In the genomic region with DNA sequence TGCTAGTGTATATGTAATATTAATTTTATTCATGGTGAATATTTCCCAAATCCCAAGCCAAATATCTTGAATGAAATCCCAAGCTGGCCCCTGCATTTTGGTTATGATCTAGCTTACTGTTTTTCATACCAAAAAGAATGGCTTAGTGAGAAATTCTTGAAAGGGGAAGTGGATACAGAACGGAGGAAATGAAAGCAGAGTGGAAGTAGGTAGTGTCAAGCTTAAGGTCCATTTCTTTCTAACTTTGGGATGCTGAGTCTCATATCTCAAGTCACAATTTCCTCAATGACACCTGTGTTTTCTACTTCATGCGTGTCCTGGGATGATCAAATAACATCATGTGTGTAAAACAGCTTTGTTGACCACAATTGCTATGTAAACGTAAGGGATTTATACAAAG, we compare ENCODE assay signal across 26 cellular contexts.
A peak's percentile ranks its signal among the peaks of the same experiment; 100 is the strongest.
DNase-seq lines count a peak whose midpoint lies in the region; ATAC-seq and TF ChIP-seq lines count a peak whose summit lies in the region.
"Had no signal": no experiment of that assay in that cellular context is flagged by ENCODE, and none has a peak within 500 bp of the region (broad histone marks: within the 10 kb centered on the region; RNA-seq: fewer than 3 reads in every experiment).

No MANE protein-coding gene starts in this region.

- H3K9me3 ChIP-seq in left lung = no peaks in the 10 kb centered on the region
- H3K9me3 ChIP-seq: colonic mucosa, lower lobe of right lung, mucosa of descending colon, transverse colon had no signal

- H3K4me1 ChIP-seq in left lung = no peaks in the 10 kb centered on the region
- H3K4me1 ChIP-seq: colonic mucosa, lower lobe of right lung, transverse colon had no signal

- DNase-seq in GDM1 (lab: John Stamatoyannopoulos, UW) (peak; percentile 1), NOMO-1 (lab: John Stamatoyannopoulos, UW; ENCODE audit: unreplicated experiment in 2 of 2) (peak; percentile 40 to 92), germinal center (ENCODE audit: low spot score) (peak; percentile 19), left lung (no peak), NCI-H2196 treated with DMSO at 0.1 percent for 48 hours (lab: John Stamatoyannopoulos, UW; ENCODE audit: unreplicated experiment) (no peak)
- DNase-seq: activated CD4-positive, alpha-beta T cell treated with anti-CD3 and anti-CD28 coated beads for 36 hours; activated CD8-positive, alpha-beta T cell treated with anti-CD3 and anti-CD28 coated beads, Interleukin-2, amount 10 ng/mL, durations not matched to agents 7 days and 5 days; activated effector memory CD4-positive, alpha-beta T cell treated with Interleukin-2 at 50 U/mL for 16 hours; activated naive CD8-positive, alpha-beta T cell treated with anti-CD3 and anti-CD28 coated beads for 36 hours; aorta; colonic mucosa; effector CD8-positive, alpha-beta T cell; lower lobe of right lung; mucosa of descending colon; NCI-H524; nephron progenitor cell; stimulated activated CD4-positive, alpha-beta T cell treated with anti-CD3 and anti-CD28 coated beads, Interleukin-1b, Interleukin-23, amount 100 ng/mL, for 48 hours; transverse colon had no signal

- no peak overlapping the region for H3K27ac ChIP-seq in left lung
- H3K27ac ChIP-seq: cardiac muscle cell, colonic mucosa, epithelial cell of prostate, lower lobe of right lung, RWPE1, SK-N-MC, transverse colon had no signal

- intact Hi-C loops in left lung (cut with DNase I) = no loop called here

- no peak overlapping the region for H3K4me3 ChIP-seq in left lung
- H3K4me3 ChIP-seq: cardiac muscle cell, colonic mucosa, lower lobe of right lung, mucosa of descending colon, SK-N-MC, smooth muscle cell, transverse colon had no signal

- no peaks in the 10 kb centered on the region for H3K36me3 ChIP-seq in left lung
- H3K36me3 ChIP-seq: cardiac muscle cell, colonic mucosa, lower lobe of right lung, transverse colon had no signal

- no peak for TF ChIP-seq CTCF in left lung (IDR thresholded peaks at IDR 0.05)

- ATAC-seq in HG03175 (IDR thresholded peaks at IDR 0.05; ENCODE audit: unreplicated experiment) (peak; percentile 56), GM18517 (IDR thresholded peaks at IDR 0.05; ENCODE audit: unreplicated experiment) (no peak), left lung (no peak), HG02588 (IDR thresholded peaks at IDR 0.05; ENCODE audit: unreplicated experiment) (no peak)
- ATAC-seq: activated CD4-positive, alpha-beta T cell treated with anti-CD3 and anti-CD28 coated beads for 36 hours; activated CD8-positive, alpha-beta T cell treated with anti-CD3 and anti-CD28 coated beads, Interleukin-2, amount 10 ng/mL, durations not matched to agents 7 days and 5 days; lower lobe of right lung; mucosa of descending colon had no signal

- no peaks in the 10 kb centered on the region for H3K27me3 ChIP-seq in left lung
- H3K27me3 ChIP-seq: cardiac muscle cell, colonic mucosa, transverse colon had no signal

Comparison
In these comparisons a context has a peak if more than half of its experiments do, and no peak if none do; other contexts are left out.
1. DNase-seq: peak in GDM1 (single experiment), NOMO-1 (2 of 2) and germinal center (single experiment); none in left lung (0 of 2) and NCI-H2196 treated with DMSO at 0.1 percent for 48 hours (single experiment).